ENCODE assay signal across 8 cellular contexts in the genomic region with DNA sequence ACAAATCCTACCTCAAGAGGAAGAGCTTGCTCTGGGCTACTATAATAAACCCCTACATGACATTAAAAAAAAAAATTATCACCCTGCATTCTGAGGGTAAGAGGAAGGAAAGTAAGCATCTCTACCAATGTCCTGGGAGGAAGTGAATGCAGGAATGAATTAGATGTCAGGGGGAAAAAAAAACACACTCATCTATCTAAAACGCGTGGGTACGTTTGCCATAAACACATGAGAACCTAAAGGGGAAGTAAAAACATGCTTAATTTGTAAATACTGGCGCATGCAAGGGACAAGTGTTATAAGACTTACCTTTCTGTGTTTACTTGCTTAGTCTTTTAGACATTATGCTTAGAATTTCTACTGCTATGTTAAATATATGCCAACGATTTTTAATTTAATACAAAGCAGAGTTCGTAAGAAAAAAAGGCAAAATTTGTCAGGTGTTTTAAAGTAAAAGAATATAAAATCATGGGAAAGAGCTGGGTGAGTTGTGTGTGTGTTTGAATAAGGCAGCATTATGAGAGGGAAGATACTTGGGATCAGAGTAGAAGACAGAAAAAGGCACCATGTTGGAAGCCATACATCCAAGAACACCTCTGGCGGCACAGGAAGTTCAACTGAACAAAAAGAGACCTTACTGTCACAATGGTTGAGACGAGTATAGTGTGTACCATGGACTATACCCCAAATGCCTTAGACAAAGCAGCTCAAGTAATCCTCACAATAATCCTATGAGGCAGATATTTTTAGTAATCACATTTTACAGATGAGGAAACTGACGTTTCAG. TPM values are rescaled to one million over a fixed set of nuclear protein-coding genes. Genes with fewer than 3 reads are reported as not detected.
DNase-seq lines count a peak whose midpoint lies in the region; ATAC-seq, FAIRE-seq and TF ChIP-seq lines count a peak whose summit lies in the region.

No MANE protein-coding gene starts in this region.

- H3K36me3 Mint-ChIP-seq in CD8-positive, alpha-beta memory T cell: peaks cover 0 to 2% (median 2%) of the 10 kb centered on the region in 3 donors
- H3K36me3 Mint-ChIP-seq in activated CD4-positive, alpha-beta memory T cell treated with anti-CD3 and anti-CD28 coated beads for 36 hours: peaks cover 20% of the 10 kb centered on the region
- peaks cover 3% of the 10 kb centered on the region for H3K36me3 Mint-ChIP-seq in effector memory CD8-positive, alpha-beta T cell (ENCODE audit: insufficient read depth)

- ATAC-seq in effector memory CD8-positive, alpha-beta T cell (replicated peaks): no peak
- ATAC-seq in body of pancreas: no peak

- CTCF ChIA-PET in CD8-positive, alpha-beta memory T cell (lab: Charles Lee): no interaction called here
- CTCF ChIA-PET in HEK293 (lab: Yijun Ruan, JAX): interaction anchor here (0.7 kb wide), 1 partner anchor 15 kb away, joined by 3 read pairs; no protein-coding TSS in a partner anchor
- CTCF ChIA-PET in activated CD4-positive, alpha-beta memory T cell treated with anti-CD3 and anti-CD28 coated beads for 36 hours (lab: Charles Lee): no interaction called here

- TF ChIP-seq POLR2A in body of pancreas (IDR thresholded peaks at IDR 0.05): no peak

- no peaks in the 10 kb centered on the region for H3K27me3 ChIP-seq in CD8-positive, alpha-beta memory T cell (ENCODE audit: insufficient read depth, low read length, poor library complexity, severe bottlenecking)
- H3K27me3 ChIP-seq in mononuclear cell (ENCODE audit: insufficient read depth, low read length) (no peaks in the 10 kb centered on the region), body of pancreas (no peaks in the 10 kb centered on the region)

- FAIRE-seq in HTR-8/SVneo (lab: Jason Lieb, UNC): no peak

- no peaks in the 10 kb centered on the region for H3K9me3 ChIP-seq in CD8-positive, alpha-beta memory T cell (ENCODE audit: low read length)
- no peaks in the 10 kb centered on the region for H3K9me3 ChIP-seq in HEK293 (ENCODE audit: control insufficient read depth, insufficient read depth, low read depth, low read length)
- H3K9me3 ChIP-seq in mononuclear cell (ENCODE audit: low read depth, low read length): no peaks in the 10 kb centered on the region
- H3K9me3 ChIP-seq in body of pancreas: no peaks in the 10 kb centered on the region

- no peak overlapping the region for H3K4me3 ChIP-seq in CD8-positive, alpha-beta memory T cell (ENCODE audit: low read length)
- H3K4me3 ChIP-seq in HEK293 (ENCODE audit: low read depth, low read length) (no peak overlapping the region), mononuclear cell (ENCODE audit: low read length) (peak overlapping the region; percentile 93), body of pancreas (no peak overlapping the region)

- DNase-seq in CD8-positive, alpha-beta memory T cell: no peak
- no peak for DNase-seq in activated CD4-positive, alpha-beta memory T cell treated with anti-CD3 and anti-CD28 coated beads for 36 hours
- DNase-seq in D341Med (ENCODE audit: low spot score) (no peak), HTR-8/SVneo (ENCODE audit: insufficient read length, low spot score) (no peak), body of pancreas (no peak)
- DNase-seq in effector memory CD8-positive, alpha-beta T cell: no peak

- TF ChIP-seq CTCF in HEK293 (tag by site-specific recombination; IDR thresholded peaks at IDR 0.05) (no peak), body of pancreas (IDR thresholded peaks at IDR 0.05) (no peak)

- POLR2A ChIA-PET in CD8-positive, alpha-beta memory T cell (lab: Charles Lee): no interaction called here
- POLR2A ChIA-PET in HEK293 (lab: Yijun Ruan, JAX): no interaction called here
- POLR2A ChIA-PET in activated CD4-positive, alpha-beta memory T cell treated with anti-CD3 and anti-CD28 coated beads for 36 hours (lab: Charles Lee): no interaction called here

- intact Hi-C loops in activated CD4-positive, alpha-beta memory T cell treated with anti-CD3 and anti-CD28 coated beads for 36 hours (cut with micrococcal nuclease): loop anchor here (5.0 to 10.0 kb wide), 3 partner anchors 278 to 359 kb away; partner anchors contain the start of genes ALKBH1, CIPC and SLIRP
- intact Hi-C loops in body of pancreas (cut with DNase I): no loop called here

- H3K4me1 ChIP-seq in CD8-positive, alpha-beta memory T cell (ENCODE audit: insufficient read depth, low read length): peaks cover 16% of the 10 kb centered on the region
- H3K4me1 ChIP-seq in HEK293 (ENCODE audit: control insufficient read depth, insufficient read depth, low read length): peaks cover 23% of the 10 kb centered on the region
- H3K4me1 ChIP-seq in mononuclear cell (ENCODE audit: insufficient read depth, low read length): peaks cover 40% of the 10 kb centered on the region
- H3K4me1 ChIP-seq in body of pancreas: peaks cover 15% of the 10 kb centered on the region

- H3K27ac ChIP-seq in CD8-positive, alpha-beta memory T cell (ENCODE audit: low read depth, low read length): no peak overlapping the region
- no peak overlapping the region for H3K27ac ChIP-seq in HEK293 (ENCODE audit: extremely low read depth, low read depth, low read length)
- H3K27ac ChIP-seq in body of pancreas: no peak overlapping the region

- H3K4me3 Mint-ChIP-seq in CD8-positive, alpha-beta memory T cell: peak overlapping the region in 5 of 7 donors; percentile 86 to 93 (median 89)
- H3K4me3 Mint-ChIP-seq in activated CD4-positive, alpha-beta memory T cell treated with anti-CD3 and anti-CD28 coated beads for 36 hours: peak overlapping the region; percentile 92
- no peak overlapping the region for H3K4me3 Mint-ChIP-seq in effector memory CD8-positive, alpha-beta T cell

- H3K36me3 ChIP-seq in CD8-positive, alpha-beta memory T cell (ENCODE audit: insufficient read depth, low read length): no peaks in the 10 kb centered on the region
- H3K36me3 ChIP-seq in HEK293 (ENCODE audit: control insufficient read depth in 2 of 2, insufficient read depth in 1 of 2, low read length in 2 of 2) (no peaks in the 10 kb centered on the region), body of pancreas (replicated peaks in 1 of 2; ENCODE audit: insufficient read depth in 1 of 2, low read depth in 2 of 2) (no peaks in the 10 kb centered on the region)

- H3K9me3 Mint-ChIP-seq in CD8-positive, alpha-beta memory T cell: no peaks in the 10 kb centered on the region
- H3K9me3 Mint-ChIP-seq in activated CD4-positive, alpha-beta memory T cell treated with anti-CD3 and anti-CD28 coated beads for 36 hours: no peaks in the 10 kb centered on the region
- H3K9me3 Mint-ChIP-seq in effector memory CD8-positive, alpha-beta T cell: no peaks in the 10 kb centered on the region

- H3K4me1 Mint-ChIP-seq in CD8-positive, alpha-beta memory T cell: peaks cover 27 to 47% (median 41%) of the 10 kb centered on the region in 3 donors
- H3K4me1 Mint-ChIP-seq in activated CD4-positive, alpha-beta memory T cell treated with anti-CD3 and anti-CD28 coated beads for 36 hours (ENCODE audit: low read depth): peaks cover 43% of the 10 kb centered on the region
- peaks cover 19 to 30% of the 10 kb centered on the region in 2 donors for H3K4me1 Mint-ChIP-seq in effector memory CD8-positive, alpha-beta T cell (ENCODE audit: low read depth in 2 of 2)

- H3K27ac Mint-ChIP-seq in CD8-positive, alpha-beta memory T cell: peak overlapping the region in 7 of 8 donors; percentile 54 to 98 (median 92)
- H3K27ac Mint-ChIP-seq in activated CD4-positive, alpha-beta memory T cell treated with anti-CD3 and anti-CD28 coated beads for 36 hours: peak overlapping the region; percentile 82
- peak overlapping the region in 1 of 2 donors; percentile 33 for H3K27ac Mint-ChIP-seq in effector memory CD8-positive, alpha-beta T cell

- H3K27me3 Mint-ChIP-seq in CD8-positive, alpha-beta memory T cell: no peaks in the 10 kb centered on the region
- no peaks in the 10 kb centered on the region for H3K27me3 Mint-ChIP-seq in activated CD4-positive, alpha-beta memory T cell treated with anti-CD3 and anti-CD28 coated beads for 36 hours
- H3K27me3 Mint-ChIP-seq in effector memory CD8-positive, alpha-beta T cell: peaks cover 0 to 2% of the 10 kb centered on the region in 2 donors

- 73 to 81% methylated on average over 9 of the region's 9 CpGs for WGBS in body of pancreas, 2 donors

TF ChIP-seq in HEK293, 187 proteins besides CTCF, POLR2A, EP300 and RAD21 (continues in another document):
- no peak for TF ChIP-seq ZNF16 (tag by site-specific recombination; IDR thresholded peaks at IDR 0.05; ENCODE audit: low read depth)
- TF ChIP-seq ZBTB17 (tag by site-specific recombination; IDR thresholded peaks at IDR 0.05): peak; percentile 56; the same call in 1 of the 2 replicates
- no peak for TF ChIP-seq IKZF3 (tag by site-specific recombination; IDR thresholded peaks at IDR 0.05)
- TF ChIP-seq ZNF76 (tag by site-specific recombination; IDR thresholded peaks at IDR 0.05; ENCODE audit: borderline replicate concordance, low read depth): no peak
- TF ChIP-seq ZNF510 (tag by site-specific recombination; IDR thresholded peaks at IDR 0.05; ENCODE audit: insufficient replicate concordance): no peak
- no peak for TF ChIP-seq HOXC10 (CRISPR knock-in tag; IDR thresholded peaks at IDR 0.05)
- TF ChIP-seq FEZF1 (tag by site-specific recombination; IDR thresholded peaks at IDR 0.05): no peak
- no peak for TF ChIP-seq ZNF473 (tag by site-specific recombination; IDR thresholded peaks at IDR 0.05)

RNA-seq across cellular contexts. Expression of gene TMED8, which starts 1.5 kb away (rescaled TPM):
- total RNA-seq in CD8-positive, alpha-beta memory T cell: 10 to 100 TPM; 20.9 to 22.2 TPM
- 3.2 TPM for polyA plus RNA-seq in CD8-positive, alpha-beta memory T cell
- total RNA-seq in activated CD4-positive, alpha-beta memory T cell treated with anti-CD3 and anti-CD28 coated beads for 36 hours: 10 to 100 TPM; 26.9 to 27.8 TPM
- total RNA-seq in mononuclear cell (13.2 TPM), body of pancreas (1 to 10 TPM; 6.9 to 7.5 TPM)

RNA-seq across cellular contexts. Expression of gene SAMD15, which starts 1.8 kb away (rescaled TPM):
- total RNA-seq in CD8-positive, alpha-beta memory T cell: 1 to 10 TPM in 1 of 2 experiments, under 1 TPM in 1; 0.83 to 1.0 TPM
- 0.08 TPM for polyA plus RNA-seq in CD8-positive, alpha-beta memory T cell
- under 1 TPM in 1 of 2 experiments, not detected in 1; 0.38 TPM for total RNA-seq in activated CD4-positive, alpha-beta memory T cell treated with anti-CD3 and anti-CD28 coated beads for 36 hours
- 0.21 TPM for total RNA-seq in mononuclear cell
- total RNA-seq in body of pancreas: under 1 TPM in 1 of 2 donors, not detected in 1; 0.52 TPM

RNA-seq across cellular contexts. Expression of gene NOXRED1, which starts 48.0 kb away (rescaled TPM):
- total RNA-seq in CD8-positive, alpha-beta memory T cell: under 1 TPM; 0.40 to 0.42 TPM
- not detected for polyA plus RNA-seq in CD8-positive, alpha-beta memory T cell
- total RNA-seq in activated CD4-positive, alpha-beta memory T cell treated with anti-CD3 and anti-CD28 coated beads for 36 hours: under 1 TPM; 0.59 to 0.65 TPM
- 0.21 TPM for total RNA-seq in mononuclear cell
- total RNA-seq in body of pancreas: 1 to 10 TPM in 1 of 2 donors, under 1 TPM in 1; 0.52 to 5.3 TPM

RNA-seq across cellular contexts. Expression of gene GSTZ1, which starts 54.5 kb away (rescaled TPM):
- 10 to 100 TPM; 16.8 to 20.1 TPM for total RNA-seq in CD8-positive, alpha-beta memory T cell
- 5.4 TPM for polyA plus RNA-seq in CD8-positive, alpha-beta memory T cell
- 10 to 100 TPM; 23.1 to 24.4 TPM for total RNA-seq in activated CD4-positive, alpha-beta memory T cell treated with anti-CD3 and anti-CD28 coated beads for 36 hours
- total RNA-seq in mononuclear cell: 6.3 TPM
- 10 to 100 TPM; 14.3 to 16.2 TPM for total RNA-seq in body of pancreas

RNA-seq across cellular contexts. Expression of gene POMT2, which starts 54.7 kb away (rescaled TPM):
- 10 to 100 TPM; 19.0 to 21.6 TPM for total RNA-seq in CD8-positive, alpha-beta memory T cell
- polyA plus RNA-seq in CD8-positive, alpha-beta memory T cell: 1.7 TPM
- 10 to 100 TPM; 12.9 to 13.1 TPM for total RNA-seq in activated CD4-positive, alpha-beta memory T cell treated with anti-CD3 and anti-CD28 coated beads for 36 hours
- total RNA-seq in mononuclear cell (2.8 TPM), body of pancreas (10 to 100 TPM; 22.6 to 45.2 TPM)

Comparison
In these comparisons a context has a peak if more than half of its experiments do, and no peak if none do; other contexts are left out.
1. H3K4me3 Mint-ChIP-seq: peak in CD8-positive, alpha-beta memory T cell (5 of 7) and activated CD4-positive, alpha-beta memory T cell treated with anti-CD3 and anti-CD28 coated beads for 36 hours (single experiment); none in effector memory CD8-positive, alpha-beta T cell (0 of 2).